ENCODE assay signal across 2 cellular contexts in genomic region chr14:105432657-105433056, GRCh38.
TF ChIP-seq lines count a peak whose summit lies in the region.

No MANE protein-coding gene starts in this region.

TF ChIP-seq in liver, 16 proteins besides CTCF, POLR2A, EP300 and RAD21:
- TF ChIP-seq RXRA (IDR thresholded peaks at IDR 0.05): peak in 1 of 2 donors; percentile 67
- no peak for TF ChIP-seq ZBTB33 (IDR thresholded peaks at IDR 0.05)
- TF ChIP-seq FOXA2 (IDR thresholded peaks at IDR 0.05): peak; percentile 18
- TF ChIP-seq EGR1 (IDR thresholded peaks at IDR 0.05; ENCODE audit: low read depth in 2 of 2): peak in 1 of 2 donors; percentile 12
- TF ChIP-seq REST (IDR thresholded peaks at IDR 0.05): peak; percentile 32
- TF ChIP-seq, protein P1, sequence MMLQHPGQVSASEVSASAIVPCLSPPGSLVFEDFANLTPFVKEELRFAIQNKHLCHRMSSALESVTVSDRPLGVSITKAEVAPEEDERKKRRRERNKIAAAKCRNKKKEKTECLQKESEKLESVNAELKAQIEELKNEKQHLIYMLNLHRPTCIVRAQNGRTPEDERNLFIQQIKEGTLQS (IDR thresholded peaks at IDR 0.05): no peak
- no peak for TF ChIP-seq NR2F2 (IDR thresholded peaks at IDR 0.05)
- TF ChIP-seq FOXA1 (IDR thresholded peaks at IDR 0.05): no peak
- TF ChIP-seq GABPA (IDR thresholded peaks at IDR 0.05 in 1 of 2, conservative IDR thresholded peaks at IDR 0.05 in 1 of 2): no peak
- no peak for TF ChIP-seq HNF4G (IDR thresholded peaks at IDR 0.05)
- no peak for TF ChIP-seq JUND (IDR thresholded peaks at IDR 0.05)
- TF ChIP-seq HNF4A (conservative IDR thresholded peaks at IDR 0.05): peak; percentile 71 to 78
- TF ChIP-seq MAX (IDR thresholded peaks at IDR 0.05): no peak
- peak; percentile 63 for TF ChIP-seq SP1 (IDR thresholded peaks at IDR 0.05)
- no peak for TF ChIP-seq TAF1 (conservative IDR thresholded peaks at IDR 0.05)
- TF ChIP-seq YY1 (IDR thresholded peaks at IDR 0.05): no peak

TF ChIP-seq in HepG2, 621 proteins besides CTCF, POLR2A, EP300 and RAD21:
- TF ChIP-seq IKZF1 (IDR thresholded peaks at IDR 0.05): no peak
- no peak for TF ChIP-seq ZNF234 (CRISPR knock-in tag; conservative IDR thresholded peaks at IDR 0.05)
- TF ChIP-seq ZNF354B (CRISPR knock-in tag; IDR thresholded peaks at IDR 0.05): no peak
- TF ChIP-seq RARA (CRISPR knock-in tag; IDR thresholded peaks at IDR 0.05): no peak
- TF ChIP-seq RORA (CRISPR knock-in tag; IDR thresholded peaks at IDR 0.05): no peak
- TF ChIP-seq WIZ (CRISPR knock-in tag; IDR thresholded peaks at IDR 0.05): no peak
- TF ChIP-seq ZNF326 (CRISPR knock-in tag; IDR thresholded peaks at IDR 0.05; ENCODE audit: borderline replicate concordance): no peak
- TF ChIP-seq MEIS2 (CRISPR knock-in tag; IDR thresholded peaks at IDR 0.05): no peak
TF ChIP-seq in HepG2: peak in this region for 0.
